8 cellular contexts compared by ENCODE assay signal in the genomic region with DNA sequence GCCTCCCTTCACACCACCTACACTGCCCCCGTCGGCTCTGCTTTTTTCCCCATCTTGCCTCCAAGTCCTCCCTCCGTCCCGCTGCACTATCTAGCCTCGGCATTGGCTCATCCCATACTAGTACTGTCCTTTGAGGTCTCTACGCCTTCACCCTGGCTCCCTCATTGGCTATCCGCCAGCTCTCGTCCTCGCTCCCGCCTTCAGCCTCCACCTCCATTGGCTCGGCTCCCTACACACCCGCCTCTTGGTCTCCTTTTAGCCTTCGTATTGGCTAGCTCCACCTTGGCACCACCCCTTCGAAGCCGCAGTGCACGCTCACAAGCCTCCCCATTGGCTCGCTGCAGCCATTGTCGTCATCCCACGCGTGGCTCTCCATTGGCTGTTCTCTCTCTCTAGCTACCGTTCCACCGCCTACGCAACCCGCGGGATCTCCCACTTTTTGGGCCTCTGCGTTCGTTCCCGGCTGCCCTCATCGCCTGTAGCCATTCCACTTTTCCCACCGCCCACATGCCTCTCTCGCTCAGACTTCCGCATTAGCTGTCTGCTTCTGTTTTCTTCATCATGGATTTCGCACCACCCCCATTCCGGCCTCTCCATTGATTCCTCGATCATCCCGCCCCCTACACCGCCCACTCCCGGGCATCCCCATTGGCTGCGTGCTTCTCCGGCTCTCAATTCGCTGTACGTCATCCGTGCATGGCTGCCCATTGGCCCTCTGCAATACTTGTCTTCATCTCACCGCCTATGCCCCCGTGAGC. TPM values are rescaled to one million over a fixed set of nuclear protein-coding genes. Genes with fewer than 3 reads are reported as not detected.
A peak's percentile ranks its signal among the peaks of the same experiment; 100 is the strongest.
DNase-seq lines count a peak whose midpoint lies in the region; TF ChIP-seq lines count a peak whose summit lies in the region.

No MANE protein-coding gene starts in this region.

- peak overlapping the region; percentile 49 for H3K4me3 ChIP-seq in HFF-Myc (replicated peaks; ENCODE audit: low read depth, low read length)
- peak overlapping the region; percentile 96 for H3K4me3 ChIP-seq in SJSA1
- peak overlapping the region; percentile 65 for H3K4me3 ChIP-seq in neuron (ENCODE audit: low read length)

- peak; percentile 81 for DNase-seq in GM04503 (ENCODE audit: low read depth)
- DNase-seq in HFF-Myc (ENCODE audit: extremely low read depth, low read depth) = peak; percentile 89
- peak; percentile 98 for DNase-seq in MV-4-11 (lab: John Stamatoyannopoulos, UW)
- DNase-seq in SJSA1 (ENCODE audit: low read depth in 1 of 2, low spot score in 2 of 2) = peak; percentile 97 to 98
- peak; percentile 97 for DNase-seq in activated naive CD4-positive, alpha-beta T cell treated with anti-CD3 and anti-CD28 coated beads for 36 hours
- DNase-seq in foreskin melanocyte = peak; percentile 96
- peak; percentile 95 for DNase-seq in stromal cell of bone marrow (ENCODE audit: low read depth)

- peak overlapping the region; percentile 85 for H3K4me3 Mint-ChIP-seq in activated naive CD4-positive, alpha-beta T cell treated with anti-CD3 and anti-CD28 coated beads for 36 hours

- peak overlapping the region; percentile 96 for H3K27ac ChIP-seq in SJSA1

- peaks cover 6% of the 10 kb centered on the region for H3K36me3 Mint-ChIP-seq in activated naive CD4-positive, alpha-beta T cell treated with anti-CD3 and anti-CD28 coated beads for 36 hours (ENCODE audit: low read depth)

- CTCF ChIA-PET in activated naive CD4-positive, alpha-beta T cell treated with anti-CD3 and anti-CD28 coated beads for 36 hours (lab: Charles Lee) = interaction anchor here (0.6 to 1.1 kb wide), 2 partner anchors 77 to 95 kb away, joined by 3 read pairs; no protein-coding TSS in a partner anchor

- H3K9me3 Mint-ChIP-seq in activated naive CD4-positive, alpha-beta T cell treated with anti-CD3 and anti-CD28 coated beads for 36 hours = no peaks in the 10 kb centered on the region

- no peaks in the 10 kb centered on the region for H3K27me3 Mint-ChIP-seq in activated naive CD4-positive, alpha-beta T cell treated with anti-CD3 and anti-CD28 coated beads for 36 hours (ENCODE audit: low read depth)

- H2AFZ ChIP-seq in neuron (ENCODE audit: low read depth, low read length) = no peak overlapping the region

- intact Hi-C loops in activated naive CD4-positive, alpha-beta T cell treated with anti-CD3 and anti-CD28 coated beads for 36 hours (cut with micrococcal nuclease) = loop anchor here (1.0 to 10.0 kb wide), 8 partner anchors 8 to 334 kb away; partner anchors contain the start of genes SYP and TFE3

- H3K36me3 ChIP-seq in SJSA1 (peaks cover 16% of the 10 kb centered on the region), neuron (ENCODE audit: insufficient read depth, low read length) (no peaks in the 10 kb centered on the region)

- peaks cover 13% of the 10 kb centered on the region for H3K4me1 ChIP-seq in SJSA1 (replicated peaks)
- peaks cover 7% of the 10 kb centered on the region for H3K4me1 ChIP-seq in neuron (ENCODE audit: insufficient read depth, low read length)

- H3K4me1 Mint-ChIP-seq in activated naive CD4-positive, alpha-beta T cell treated with anti-CD3 and anti-CD28 coated beads for 36 hours (ENCODE audit: low read depth) = peaks cover 48% of the 10 kb centered on the region

- no peak for TF ChIP-seq CTCF in HFF-Myc (IDR thresholded peaks at IDR 0.05; ENCODE audit: low read depth, low read length, missing control alignments)

- H3K27ac Mint-ChIP-seq in activated naive CD4-positive, alpha-beta T cell treated with anti-CD3 and anti-CD28 coated beads for 36 hours = peak overlapping the region; percentile 98

- H3K27me3 ChIP-seq in SJSA1 (replicated peaks) (no peaks in the 10 kb centered on the region), neuron (ENCODE audit: insufficient read depth, low read length) (no peaks in the 10 kb centered on the region)

- H3K9me3 ChIP-seq in SJSA1 (replicated peaks) (no peaks in the 10 kb centered on the region), neuron (ENCODE audit: low read length) (no peaks in the 10 kb centered on the region)

RNA-seq across cellular contexts. Expression of gene PPP1R3F, which starts 0.4 kb away (rescaled TPM):
- total RNA-seq in SJSA1 (2014; rRNA removed; shearing (Covaris generic)) = 6.5 and 6.8 TPM in 2 replicates
- 1 to 10 TPM; 2.4 to 3.4 TPM for total RNA-seq in activated naive CD4-positive, alpha-beta T cell treated with anti-CD3 and anti-CD28 coated beads for 36 hours

RNA-seq across cellular contexts. Expression of gene FOXP3, which starts 4.7 kb away (rescaled TPM):
- not detected in 2 replicates for total RNA-seq in SJSA1 (2014; rRNA removed; shearing (Covaris generic))
- total RNA-seq in activated naive CD4-positive, alpha-beta T cell treated with anti-CD3 and anti-CD28 coated beads for 36 hours = 1 to 10 TPM; 7.1 to 7.5 TPM

RNA-seq across cellular contexts. Expression of gene CCDC22, which starts 33.9 kb away (rescaled TPM):
- 11.4 and 13.1 TPM in 2 replicates for total RNA-seq in SJSA1 (2014; rRNA removed; shearing (Covaris generic))
- total RNA-seq in activated naive CD4-positive, alpha-beta T cell treated with anti-CD3 and anti-CD28 coated beads for 36 hours = 10 to 100 TPM; 16.4 to 18.5 TPM

RNA-seq across cellular contexts. Expression of gene GAGE10, which starts 34.3 kb away (rescaled TPM):
- total RNA-seq in SJSA1 (2014; rRNA removed; shearing (Covaris generic)) = not detected in 2 replicates
- not detected for total RNA-seq in activated naive CD4-positive, alpha-beta T cell treated with anti-CD3 and anti-CD28 coated beads for 36 hours

RNA-seq across cellular contexts. Expression of gene CACNA1F, which starts 36.0 kb away (rescaled TPM):
- total RNA-seq in SJSA1 (2014; rRNA removed; shearing (Covaris generic)) = not detected in 2 replicates
- total RNA-seq in activated naive CD4-positive, alpha-beta T cell treated with anti-CD3 and anti-CD28 coated beads for 36 hours = 1 to 10 TPM in 1 of 2 experiments, under 1 TPM in 1; 0.62 to 1.0 TPM

Comparison
In these comparisons a context has a peak if more than half of its experiments do, and no peak if none do; other contexts are left out.
1. Peak in every context shown above with its lines: DNase-seq, H3K4me3 ChIP-seq and H3K27ac ChIP-seq.